In the genomic region with DNA sequence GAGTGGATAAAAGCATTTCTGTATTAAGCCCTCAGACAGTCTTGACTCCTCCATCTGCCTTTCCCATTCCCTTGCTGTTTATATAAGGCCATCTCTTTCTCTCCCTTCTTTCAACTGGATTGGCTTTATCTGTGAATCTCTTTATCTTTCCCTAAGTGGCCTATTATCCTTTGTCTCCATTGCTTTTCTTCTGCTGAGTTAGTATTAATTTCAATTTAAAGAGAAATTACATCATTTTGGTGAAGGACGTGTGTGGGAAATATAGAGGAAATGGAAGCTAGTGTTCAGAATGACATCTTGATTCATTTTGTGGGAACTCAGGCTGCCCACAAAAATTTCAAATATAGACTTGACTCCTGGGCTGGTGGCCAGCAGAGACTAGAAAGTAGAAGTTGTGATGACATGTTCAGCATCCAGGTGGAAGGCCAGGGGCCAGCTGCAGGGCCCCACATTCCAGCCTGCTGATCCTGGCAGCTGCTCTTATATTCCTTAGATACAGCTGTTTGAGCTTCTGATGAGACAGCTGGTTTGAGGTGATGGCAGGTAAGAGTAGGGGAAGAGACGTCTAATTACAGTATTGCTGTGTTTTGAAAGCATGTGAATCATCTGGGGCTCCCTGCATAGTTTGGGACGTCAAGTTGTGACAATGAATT, we compare ENCODE assay signal across 10 cellular contexts. TPM values are rescaled to one million over a fixed set of nuclear protein-coding genes. Genes with fewer than 3 reads are reported as not detected.
A peak's percentile ranks its signal among the peaks of the same experiment; 100 is the strongest.
DNase-seq lines count a peak whose midpoint lies in the region; ATAC-seq and TF ChIP-seq lines count a peak whose summit lies in the region.
"Had no signal": no experiment of that assay in that cellular context is flagged by ENCODE, and none has a peak within 500 bp of the region (broad histone marks: within the 10 kb centered on the region; RNA-seq: fewer than 3 reads in every experiment).

No MANE protein-coding gene starts in this region.

- H3K4ac ChIP-seq in neuronal stem cell (ENCODE audit: low read length): no peak overlapping the region

- no peak overlapping the region for H3K9ac ChIP-seq in mammary epithelial cell (ENCODE audit: insufficient read depth, low read length)
- H3K9ac ChIP-seq in neuronal stem cell (ENCODE audit: low read depth, low read length, poor library complexity): no peak overlapping the region

- H2BK12ac ChIP-seq in neuronal stem cell (ENCODE audit: low read length): no peak overlapping the region

- no peak for DNase-seq in activated naive CD4-positive, alpha-beta T cell treated with anti-CD3 and anti-CD28 coated beads, Interleukin-2, amount 50 U/mL, for 72 hours (ENCODE audit: low spot score in 2 of 2)
- DNase-seq in activated naive CD4-positive, alpha-beta T cell treated with anti-CD3 and anti-CD28 coated beads for 36 hours: no peak
- DNase-seq in NCI-H2196 treated with DMSO at 0.1 percent for 48 hours (lab: John Stamatoyannopoulos, UW; ENCODE audit: unreplicated experiment) (peak; percentile 31), mammary epithelial cell (peak; percentile 93), stromal cell of bone marrow (ENCODE audit: low read depth) (peak; percentile 50), vagina (ENCODE audit: extremely low spot score in 2 of 2) (no peak), neuronal stem cell (ENCODE audit: low spot score) (no peak)
- DNase-seq: GOT3, NCI-H1694 had no signal

- in situ Hi-C loops in mammary epithelial cell (cut with MboI; ENCODE audit: low sequenced_read_pairs in 2 of 2): no loop called here

- H4K8ac ChIP-seq in neuronal stem cell (ENCODE audit: low read depth, low read length): no peak overlapping the region

- TF ChIP-seq POLR2A in vagina (IDR thresholded peaks at IDR 0.05): no peak

- H2AFZ ChIP-seq in mammary epithelial cell (ENCODE audit: low read depth, low read length) (no peak overlapping the region), neuronal stem cell (ENCODE audit: low read length) (no peak overlapping the region)

- no peak overlapping the region for H3K4me3 Mint-ChIP-seq in activated naive CD4-positive, alpha-beta T cell treated with anti-CD3 and anti-CD28 coated beads for 36 hours

- peaks cover 9 to 19% of the 10 kb centered on the region in 2 donors for H3K36me3 Mint-ChIP-seq in activated naive CD4-positive, alpha-beta T cell treated with anti-CD3 and anti-CD28 coated beads, Interleukin-2, amount 50 U/mL, for 72 hours
- H3K36me3 Mint-ChIP-seq in activated naive CD4-positive, alpha-beta T cell treated with anti-CD3 and anti-CD28 coated beads for 36 hours (ENCODE audit: low read depth): peaks cover 19% of the 10 kb centered on the region

- no peaks in the 10 kb centered on the region for H3K9me3 Mint-ChIP-seq in activated naive CD4-positive, alpha-beta T cell treated with anti-CD3 and anti-CD28 coated beads, Interleukin-2, amount 50 U/mL, for 72 hours
- H3K9me3 Mint-ChIP-seq in activated naive CD4-positive, alpha-beta T cell treated with anti-CD3 and anti-CD28 coated beads for 36 hours: no peaks in the 10 kb centered on the region

- no peaks in the 10 kb centered on the region for H4K20me1 ChIP-seq in mammary epithelial cell (ENCODE audit: insufficient read depth, low read length)

- no peak overlapping the region for H3K27ac Mint-ChIP-seq in activated naive CD4-positive, alpha-beta T cell treated with anti-CD3 and anti-CD28 coated beads, Interleukin-2, amount 50 U/mL, for 72 hours
- no peak overlapping the region for H3K27ac Mint-ChIP-seq in activated naive CD4-positive, alpha-beta T cell treated with anti-CD3 and anti-CD28 coated beads for 36 hours

- H3K4me1 Mint-ChIP-seq in activated naive CD4-positive, alpha-beta T cell treated with anti-CD3 and anti-CD28 coated beads for 36 hours (ENCODE audit: low read depth): peaks cover 18% of the 10 kb centered on the region

- peak; percentile 26 to 58 for ATAC-seq in activated naive CD4-positive, alpha-beta T cell treated with anti-CD3 and anti-CD28 coated beads, Interleukin-2, amount 50 U/mL, for 72 hours
- ATAC-seq in HG03025 (IDR thresholded peaks at IDR 0.05; ENCODE audit: low FRiP score, unreplicated experiment): no peak

- CTCF ChIA-PET in activated naive CD4-positive, alpha-beta T cell treated with anti-CD3 and anti-CD28 coated beads for 36 hours (lab: Charles Lee): interaction anchor here (2.1 kb wide), 1 partner anchor 11 kb away, joined by 7 read pairs; no protein-coding TSS in a partner anchor
- CTCF ChIA-PET in mammary epithelial cell (lab: Charles Lee; ENCODE audit: low non-redundant PET): no interaction called here

- H3K79me1 ChIP-seq in neuronal stem cell (ENCODE audit: low read depth, low read length): no peaks in the 10 kb centered on the region

- 0% methylated on average over 3 of the region's 3 CpGs for WGBS in mammary epithelial cell (ENCODE audit: low coverage, missing lambda C conversion rate)
- 100% methylated on average over 1 of the region's 3 CpGs; no CpG with 5 or more reads in 1 of the 2 donors for WGBS in neuronal stem cell (ENCODE audit: extremely low coverage in 2 of 2, insufficient read length in 2 of 2, insufficient replicate concordance in 1 of 2), 2 donors

- H3K18ac ChIP-seq in neuronal stem cell (ENCODE audit: low read length): no peak overlapping the region

- H3K27ac ChIP-seq in mammary epithelial cell (ENCODE audit: insufficient read depth, low read depth, low read length): no peak overlapping the region
- H3K27ac ChIP-seq in vagina: no peak overlapping the region
- H3K27ac ChIP-seq in neuronal stem cell (replicated peaks; ENCODE audit: low read length): no peak overlapping the region

- BruUV-seq in mammary epithelial cell (replicated peaks; lab: Mats Ljungman, UMichigan): no TSS peak

- no peak overlapping the region for H2BK5ac ChIP-seq in neuronal stem cell (ENCODE audit: low read length)

- no peak overlapping the region for H3K14ac ChIP-seq in neuronal stem cell (ENCODE audit: low read length)

- no peak overlapping the region for H3K4me3 ChIP-seq in mammary epithelial cell (replicated peaks in 1 of 3; ENCODE audit: insufficient read depth in 1 of 3, low read depth in 2 of 3, low read length in 3 of 3)
- no peak overlapping the region for H3K4me3 ChIP-seq in vagina
- H3K4me3 ChIP-seq in neuronal stem cell (ENCODE audit: low read length in 2 of 2): no peak overlapping the region

- no peak overlapping the region for H2AK5ac ChIP-seq in neuronal stem cell (ENCODE audit: low read depth, low read length)

- no peaks in the 10 kb centered on the region for H3K9me3 ChIP-seq in mammary epithelial cell (replicated peaks; ENCODE audit: insufficient read depth, low read length)
- H3K9me3 ChIP-seq in vagina: no peaks in the 10 kb centered on the region
- no peaks in the 10 kb centered on the region for H3K9me3 ChIP-seq in neuronal stem cell (replicated peaks in 1 of 2; ENCODE audit: control insufficient read depth in 2 of 2, insufficient read depth in 1 of 2, low read depth in 1 of 2, low read length in 2 of 2)

- H3K27me3 ChIP-seq in mammary epithelial cell (ENCODE audit: insufficient read depth, low read length) (no peaks in the 10 kb centered on the region), vagina (no peaks in the 10 kb centered on the region), neuronal stem cell (ENCODE audit: control insufficient read depth in 3 of 3, insufficient read depth in 3 of 3, low read depth in 1 of 3, low read length in 3 of 3) (peaks cover 0 to 2% (median 0%) of the 10 kb centered on the region in 3 experiments)

- H3K27me3 Mint-ChIP-seq in activated naive CD4-positive, alpha-beta T cell treated with anti-CD3 and anti-CD28 coated beads for 36 hours (ENCODE audit: low read depth): no peaks in the 10 kb centered on the region

- intact Hi-C loops in activated naive CD4-positive, alpha-beta T cell treated with anti-CD3 and anti-CD28 coated beads for 36 hours (cut with micrococcal nuclease): no loop called here
- intact Hi-C loops in mammary epithelial cell (cut with micrococcal nuclease) (loop anchor here (5.0 kb wide), 1 partner anchor 52 kb away; the partner anchor contains the start of gene DIS3L2), vagina (cut with DNase I) (no loop called here)

- H3K4me2 ChIP-seq in mammary epithelial cell (ENCODE audit: insufficient read depth, low read depth, low read length) (peak overlapping the region; percentile 51), neuronal stem cell (ENCODE audit: insufficient read depth, low read length, poor library complexity, severe bottlenecking) (no peak overlapping the region)

- H3K4me1 ChIP-seq in mammary epithelial cell (ENCODE audit: insufficient read depth, low read length) (peaks cover 20% of the 10 kb centered on the region), vagina (peaks cover 10% of the 10 kb centered on the region), neuronal stem cell (ENCODE audit: control insufficient read depth in 2 of 2, insufficient read depth in 1 of 2, low read depth in 1 of 2, low read length in 2 of 2) (peaks cover 0 to 3% of the 10 kb centered on the region in 2 donors)

- dilution Hi-C loops in mammary epithelial cell (cut with HindIII; ENCODE audit: low sequenced_read_pairs): no loop called here

- no peak overlapping the region for H2BK120ac ChIP-seq in neuronal stem cell (ENCODE audit: low read depth, low read length)

- H2BK15ac ChIP-seq in neuronal stem cell (ENCODE audit: low read length): no peak overlapping the region

- H3K79me2 ChIP-seq in mammary epithelial cell (ENCODE audit: insufficient read depth, low read length): peaks cover 24% of the 10 kb centered on the region

- no peak overlapping the region for H4K91ac ChIP-seq in neuronal stem cell (ENCODE audit: low read depth, low read length, poor library complexity)

- TF ChIP-seq CTCF in mammary epithelial cell (conservative IDR thresholded peaks at IDR 0.05 in 1 of 2, IDR thresholded peaks at IDR 0.05 in 1 of 2; ENCODE audit: extremely low read depth in 1 of 2, insufficient read depth in 1 of 2, low read depth in 1 of 2, low read length in 2 of 2) (no peak), vagina (IDR thresholded peaks at IDR 0.05) (no peak)

- H3K36me3 ChIP-seq in mammary epithelial cell (ENCODE audit: insufficient read depth, low read length) (no peaks in the 10 kb centered on the region), vagina (peaks cover 0 to 12% of the 10 kb centered on the region in 2 donors), neuronal stem cell (replicated peaks in 1 of 2; ENCODE audit: control insufficient read depth in 2 of 2, insufficient read depth in 2 of 2, low read length in 2 of 2) (peaks cover 0 to 19% of the 10 kb centered on the region in 2 donors)

- H3K23ac ChIP-seq in neuronal stem cell (ENCODE audit: low read depth, low read length, poor library complexity): no peak overlapping the region

RNA-seq across cellular contexts. Expression of gene DIS3L2, which starts 52.3 kb away (rescaled TPM):
- 10 to 100 TPM; 19.9 to 44.0 TPM for total RNA-seq in activated naive CD4-positive, alpha-beta T cell treated with anti-CD3 and anti-CD28 coated beads, Interleukin-2, amount 50 U/mL, for 72 hours
- 10 to 100 TPM; 32.4 to 35.3 TPM for total RNA-seq in activated naive CD4-positive, alpha-beta T cell treated with anti-CD3 and anti-CD28 coated beads for 36 hours
- total RNA-seq in mammary epithelial cell (10 to 100 TPM; 29.3 to 29.7 TPM), vagina (32.2 TPM)
- 9.6 TPM for polyA plus RNA-seq in mammary epithelial cell
- polyA minus RNA-seq in mammary epithelial cell: 39.0 TPM
- 17.7 TPM for polyA plus RNA-seq in neuronal stem cell (2013, experiment 1 of 2)
- polyA plus RNA-seq in neuronal stem cell (2013, experiment 2 of 2): 18.0 TPM

Comparison
In these comparisons a context has a peak if more than half of its experiments do, and no peak if none do; other contexts are left out.
1. DNase-seq: peak in NCI-H2196 treated with DMSO at 0.1 percent for 48 hours (single experiment), mammary epithelial cell (single experiment) and stromal cell of bone marrow (single experiment); none in activated naive CD4-positive, alpha-beta T cell treated with anti-CD3 and anti-CD28 coated beads, Interleukin-2, amount 50 U/mL, for 72 hours (0 of 2), activated naive CD4-positive, alpha-beta T cell treated with anti-CD3 and anti-CD28 coated beads for 36 hours (single experiment), vagina (0 of 2) and neuronal stem cell (single experiment).